1 cellular context compared by ENCODE assay signal in genomic region chr2:88658890-88659881, GRCh38.
TF ChIP-seq lines count a peak whose summit lies in the region.

No MANE protein-coding gene starts in this region.

TF ChIP-seq in HepG2, 621 proteins besides CTCF, POLR2A, EP300 and RAD21 (continued from another document and continues in another):
- no peak for TF ChIP-seq ZNF414 (CRISPR knock-in tag; IDR thresholded peaks at IDR 0.05)
- no peak for TF ChIP-seq CC2D1A (CRISPR knock-in tag; IDR thresholded peaks at IDR 0.05)
- 0 out of 2 replicates have a peak, but pooled peaks have one; percentile 20 for TF ChIP-seq PBX2 (CRISPR knock-in tag; IDR thresholded peaks at IDR 0.05)
- TF ChIP-seq TRAFD1 (CRISPR knock-in tag; IDR thresholded peaks at IDR 0.05; ENCODE audit: borderline replicate concordance) = no peak
- no peak for TF ChIP-seq ZSCAN12 (CRISPR knock-in tag; IDR thresholded peaks at IDR 0.05)
- TF ChIP-seq HES4 (CRISPR knock-in tag; IDR thresholded peaks at IDR 0.05; ENCODE audit: borderline replicate concordance) = no peak
- no peak for TF ChIP-seq ATAD3A (CRISPR knock-in tag; IDR thresholded peaks at IDR 0.05)
- no peak for TF ChIP-seq DMTF1 (CRISPR knock-in tag; IDR thresholded peaks at IDR 0.05)
- TF ChIP-seq TARDBP (CRISPR knock-in tag; IDR thresholded peaks at IDR 0.05) = no peak; the same call in 1 of the 2 replicates
- TF ChIP-seq ZNF318 (CRISPR knock-in tag; IDR thresholded peaks at IDR 0.05) = no peak
- TF ChIP-seq TOE1 (CRISPR knock-in tag; IDR thresholded peaks at IDR 0.05) = no peak
- TF ChIP-seq ZNF572 (CRISPR knock-in tag; IDR thresholded peaks at IDR 0.05) = no peak
- TF ChIP-seq ZNF543 (CRISPR knock-in tag; IDR thresholded peaks at IDR 0.05) = no peak
- TF ChIP-seq ELF1 (CRISPR knock-in tag; IDR thresholded peaks at IDR 0.05) = 0 out of 2 replicates have a peak, but pooled peaks have one; percentile 27
- 0 out of 2 replicates have a peak, but pooled peaks have one; percentile 54 for TF ChIP-seq ZNF607 (CRISPR knock-in tag; IDR thresholded peaks at IDR 0.05; ENCODE audit: borderline replicate concordance)
- TF ChIP-seq IRF2 (CRISPR knock-in tag; IDR thresholded peaks at IDR 0.05) = 0 out of 2 replicates have a peak, but pooled peaks have one; percentile 15
- TF ChIP-seq FOXP1 (IDR thresholded peaks at IDR 0.05) = no peak
- TF ChIP-seq FOXP1 (CRISPR knock-in tag; IDR thresholded peaks at IDR 0.05) = no peak
- no peak for TF ChIP-seq RXRB (CRISPR knock-in tag; IDR thresholded peaks at IDR 0.05; ENCODE audit: borderline replicate concordance)
- no peak for TF ChIP-seq ZNF83 (CRISPR knock-in tag; IDR thresholded peaks at IDR 0.05; ENCODE audit: borderline replicate concordance)
- no peak for TF ChIP-seq ZNF362 (CRISPR knock-in tag; IDR thresholded peaks at IDR 0.05; ENCODE audit: borderline replicate concordance)
- TF ChIP-seq DDIT3 (CRISPR knock-in tag; IDR thresholded peaks at IDR 0.05) = no peak
- no peak for TF ChIP-seq KDM3A (CRISPR knock-in tag; IDR thresholded peaks at IDR 0.05; ENCODE audit: low read depth)
- no peak for TF ChIP-seq SP2 (CRISPR knock-in tag; IDR thresholded peaks at IDR 0.05)
- TF ChIP-seq ZNF644 (CRISPR knock-in tag; IDR thresholded peaks at IDR 0.05; ENCODE audit: low read depth) = 0 out of 2 replicates have a peak, but pooled peaks have one; percentile 27
- TF ChIP-seq POLR2G (IDR thresholded peaks at IDR 0.05; ENCODE audit: low read depth, low read length) = no peak
- TF ChIP-seq TBX2 (CRISPR knock-in tag; IDR thresholded peaks at IDR 0.05; ENCODE audit: borderline replicate concordance) = no peak
- no peak for TF ChIP-seq NBN (conservative IDR thresholded peaks at IDR 0.05)
- TF ChIP-seq ZFP36L1 (CRISPR knock-in tag; IDR thresholded peaks at IDR 0.05) = no peak
- TF ChIP-seq ONECUT2 (CRISPR knock-in tag; IDR thresholded peaks at IDR 0.05) = no peak
- TF ChIP-seq HNRNPH1 (optimal IDR thresholded peaks at IDR 0.05; ENCODE audit: low read depth, low read length) = no peak
- peak; percentile 46; the same call in 1 of the 2 replicates for TF ChIP-seq MEF2D (CRISPR knock-in tag; IDR thresholded peaks at IDR 0.05)
- peak; percentile 51 for TF ChIP-seq FOXP4 (CRISPR knock-in tag; IDR thresholded peaks at IDR 0.05)
- peak; percentile 39; the same call in 1 of the 2 replicates for TF ChIP-seq SIX1 (CRISPR knock-in tag; IDR thresholded peaks at IDR 0.05; ENCODE audit: borderline replicate concordance)
- no peak for TF ChIP-seq ZNF143 (CRISPR knock-in tag; IDR thresholded peaks at IDR 0.05)
- TF ChIP-seq SATB2 (CRISPR knock-in tag; IDR thresholded peaks at IDR 0.05) = no peak
- no peak for TF ChIP-seq ATF5 (CRISPR knock-in tag; IDR thresholded peaks at IDR 0.05; ENCODE audit: low read depth)
- TF ChIP-seq ZNF468 (CRISPR knock-in tag; IDR thresholded peaks at IDR 0.05) = no peak
- no peak for TF ChIP-seq ZFP90 (CRISPR knock-in tag; IDR thresholded peaks at IDR 0.05; ENCODE audit: borderline replicate concordance)
- no peak for TF ChIP-seq TAF15 (IDR thresholded peaks at IDR 0.05; ENCODE audit: low read depth, low read length, poor library complexity, severe bottlenecking)
- no peak for TF ChIP-seq SP140L (CRISPR knock-in tag; IDR thresholded peaks at IDR 0.05; ENCODE audit: borderline replicate concordance)
- no peak for TF ChIP-seq RBFOX2 (IDR thresholded peaks at IDR 0.05; ENCODE audit: low read depth, low read length)
- TF ChIP-seq MIXL1 (CRISPR knock-in tag; IDR thresholded peaks at IDR 0.05) = no peak
- TF ChIP-seq KDM5B (CRISPR knock-in tag; IDR thresholded peaks at IDR 0.05; ENCODE audit: borderline replicate concordance) = no peak
- TF ChIP-seq TERF1 (CRISPR knock-in tag; IDR thresholded peaks at IDR 0.05) = no peak
- TF ChIP-seq IKZF1 (IDR thresholded peaks at IDR 0.05) = no peak
